In the genomic region with DNA sequence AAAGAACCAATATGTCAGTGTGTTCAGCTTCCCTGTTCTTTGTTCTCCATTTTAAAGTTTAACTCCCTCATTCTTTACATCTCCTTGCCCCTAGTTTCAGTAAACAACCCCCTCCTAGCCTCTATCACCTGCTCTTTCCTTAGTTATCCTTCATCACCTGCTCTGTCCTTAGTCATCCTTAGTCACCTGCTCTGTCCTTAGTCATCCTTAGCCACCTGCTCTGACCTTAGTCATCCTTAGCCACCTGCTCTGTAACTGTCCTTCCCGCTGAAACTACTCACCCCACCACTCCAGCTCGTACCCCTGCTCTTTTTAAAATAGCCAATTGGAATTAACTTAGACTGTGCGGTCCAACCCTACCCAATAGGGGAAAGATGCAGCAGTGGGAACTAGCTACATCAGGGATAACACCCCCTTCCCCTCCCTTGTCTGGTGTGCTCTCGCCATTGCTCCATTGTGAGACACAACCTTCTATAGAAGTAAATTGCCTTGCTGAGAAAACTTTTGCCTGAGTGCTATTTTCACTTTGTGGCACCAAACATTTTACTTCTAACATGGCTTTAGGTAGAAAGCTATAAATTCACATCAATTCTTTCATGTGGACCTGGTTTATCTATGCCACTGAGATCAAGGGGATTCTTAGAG, we compare ENCODE assay signal across 19 cellular contexts. TPM values are rescaled to one million over a fixed set of nuclear protein-coding genes. Genes with fewer than 3 reads are reported as not detected.
DNase-seq lines count a peak whose midpoint lies in the region; FAIRE-seq and TF ChIP-seq lines count a peak whose summit lies in the region.
"Had no signal": no experiment of that assay in that cellular context is flagged by ENCODE, and none has a peak within 500 bp of the region (broad histone marks: within the 10 kb centered on the region; RNA-seq: fewer than 3 reads in every experiment).

No MANE protein-coding gene starts in this region.

- H2BK5ac ChIP-seq in neuronal stem cell (ENCODE audit: low read length) = no peak overlapping the region

- POLR2A ChIA-PET in HEK293 (lab: Yijun Ruan, JAX) = no interaction called here
- POLR2A ChIA-PET in A673 (lab: Charles Lee; ENCODE audit: low non-redundant PET) = no interaction called here

- DNase-seq in RKO (ENCODE audit: low spot score) (peak; percentile 35), bronchial epithelial cell (ENCODE audit: low read depth) (peak; percentile 21), neuronal stem cell (ENCODE audit: low spot score) (no peak), A673 (ENCODE audit: low spot score) (no peak), sigmoid colon (no peak), Peyer's patch (no peak)
- DNase-seq: CD8-positive, alpha-beta T cell; COR-L47; DMS153; GF-D8; GM23248; H7 had no signal

- H2BK12ac ChIP-seq in neuronal stem cell (ENCODE audit: low read length) = no peak overlapping the region

- no peak overlapping the region for H3K4me2 ChIP-seq in neuronal stem cell (ENCODE audit: insufficient read depth, low read length, poor library complexity, severe bottlenecking)
- H3K4me2 ChIP-seq: KMS-11 had no signal

- no peaks in the 10 kb centered on the region for H3K9me3 ChIP-seq in HEK293 (ENCODE audit: control insufficient read depth, insufficient read depth, low read depth, low read length)
- H3K9me3 ChIP-seq in neuronal stem cell (replicated peaks in 1 of 2; ENCODE audit: control insufficient read depth in 2 of 2, insufficient read depth in 1 of 2, low read depth in 1 of 2, low read length in 2 of 2) = peaks cover 0 to 26% of the 10 kb centered on the region in 2 donors
- H3K9me3 ChIP-seq in A673 (ENCODE audit: low read depth, low read length, poor library complexity, severe bottlenecking) = peaks cover 11% of the 10 kb centered on the region
- peaks cover 0 to 6% (median 3%) of the 10 kb centered on the region in 4 donors for H3K9me3 ChIP-seq in sigmoid colon
- H3K9me3 ChIP-seq in Peyer's patch = no peaks in the 10 kb centered on the region

- no peak overlapping the region for H2AFZ ChIP-seq in neuronal stem cell (ENCODE audit: low read length)
- H2AFZ ChIP-seq: GM23248 had no signal

- no peak overlapping the region for H3K14ac ChIP-seq in neuronal stem cell (ENCODE audit: low read length)

- H3K4me1 ChIP-seq in HEK293 (ENCODE audit: control insufficient read depth, insufficient read depth, low read length) (no peaks in the 10 kb centered on the region), neuronal stem cell (ENCODE audit: control insufficient read depth in 2 of 2, insufficient read depth in 1 of 2, low read depth in 1 of 2, low read length in 2 of 2) (peaks cover 3 to 4% of the 10 kb centered on the region in 2 donors), A673 (ENCODE audit: insufficient read depth, low read length, poor library complexity, severe bottlenecking) (peaks cover 16% of the 10 kb centered on the region), sigmoid colon (peaks cover 0 to 15% (median 6%) of the 10 kb centered on the region in 4 donors), Peyer's patch (no peaks in the 10 kb centered on the region)

- BruUV-seq in A673 (replicated peaks; lab: Mats Ljungman, UMichigan) = no TSS peak

- WGBS in neuronal stem cell (ENCODE audit: extremely low coverage in 2 of 2, insufficient read length in 2 of 2, insufficient replicate concordance in 1 of 2), 2 donors = no CpG with 5 or more reads among the region's 4 CpGs
- 90 to 94% methylated on average over 4 of the region's 4 CpGs for WGBS in sigmoid colon, 2 donors

- H3K4me3 ChIP-seq in HEK293 (ENCODE audit: low read depth, low read length) (no peak overlapping the region), bronchial epithelial cell (ENCODE audit: low read depth, low read length) (no peak overlapping the region), neuronal stem cell (ENCODE audit: low read length in 2 of 2) (no peak overlapping the region), A673 (ENCODE audit: low read depth, low read length, poor library complexity, severe bottlenecking) (no peak overlapping the region), sigmoid colon (no peak overlapping the region), Peyer's patch (no peak overlapping the region)
- H3K4me3 ChIP-seq: GM23248 had no signal

- TF ChIP-seq EP300 in sigmoid colon (IDR thresholded peaks at IDR 0.05) = no peak

- H3K27me3 ChIP-seq in bronchial epithelial cell (ENCODE audit: control insufficient read depth, insufficient read depth, low read length) = no peaks in the 10 kb centered on the region
- no peaks in the 10 kb centered on the region for H3K27me3 ChIP-seq in neuronal stem cell (ENCODE audit: control insufficient read depth in 3 of 3, insufficient read depth in 3 of 3, low read depth in 1 of 3, low read length in 3 of 3)
- no peaks in the 10 kb centered on the region for H3K27me3 ChIP-seq in A673 (replicated peaks; ENCODE audit: insufficient read depth, low read depth, low read length, poor library complexity)
- no peaks in the 10 kb centered on the region for H3K27me3 ChIP-seq in sigmoid colon
- H3K27me3 ChIP-seq in Peyer's patch = no peaks in the 10 kb centered on the region

- H3K27ac ChIP-seq in HEK293 (ENCODE audit: extremely low read depth, low read depth, low read length) (no peak overlapping the region), neuronal stem cell (replicated peaks; ENCODE audit: low read length) (no peak overlapping the region), A673 (ENCODE audit: low read depth, low read length, poor library complexity, severe bottlenecking) (no peak overlapping the region), sigmoid colon (no peak overlapping the region), Peyer's patch (no peak overlapping the region)
- H3K27ac ChIP-seq: GM23248, KMS-11 had no signal

- CTCF ChIA-PET in HEK293 (lab: Yijun Ruan, JAX) (no interaction called here), A673 (lab: Charles Lee) (no interaction called here)

- TF ChIP-seq POLR2A in sigmoid colon (IDR thresholded peaks at IDR 0.05) = no peak
- TF ChIP-seq POLR2A in Peyer's patch (IDR thresholded peaks at IDR 0.05) = no peak

- H3K36me3 ChIP-seq in HEK293 (ENCODE audit: control insufficient read depth in 2 of 2, insufficient read depth in 1 of 2, low read length in 2 of 2) (no peaks in the 10 kb centered on the region), bronchial epithelial cell (ENCODE audit: control insufficient read depth, insufficient read depth, low read length) (no peaks in the 10 kb centered on the region), neuronal stem cell (replicated peaks in 1 of 2; ENCODE audit: control insufficient read depth in 2 of 2, insufficient read depth in 2 of 2, low read length in 2 of 2) (no peaks in the 10 kb centered on the region), A673 (ENCODE audit: insufficient read depth, low read length, poor library complexity, severe bottlenecking) (no peaks in the 10 kb centered on the region), sigmoid colon (no peaks in the 10 kb centered on the region), Peyer's patch (no peaks in the 10 kb centered on the region)

- H4K91ac ChIP-seq in neuronal stem cell (ENCODE audit: low read depth, low read length, poor library complexity) = no peak overlapping the region

- H3K9ac ChIP-seq in neuronal stem cell (ENCODE audit: low read depth, low read length, poor library complexity) = no peak overlapping the region
- H3K9ac ChIP-seq: GM23248, KMS-11 had no signal

- no peak overlapping the region for H2BK15ac ChIP-seq in neuronal stem cell (ENCODE audit: low read length)

- H3K4ac ChIP-seq in neuronal stem cell (ENCODE audit: low read length) = no peak overlapping the region

- peak overlapping the region; percentile 20 for H4K8ac ChIP-seq in neuronal stem cell (ENCODE audit: low read depth, low read length)

- no peak overlapping the region for H3K18ac ChIP-seq in neuronal stem cell (ENCODE audit: low read length)

- H3K79me1 ChIP-seq in neuronal stem cell (ENCODE audit: low read depth, low read length) = no peaks in the 10 kb centered on the region

- H2AK5ac ChIP-seq in neuronal stem cell (ENCODE audit: low read depth, low read length) = no peak overlapping the region

- no peak for FAIRE-seq in bronchial epithelial cell (lab: Jason Lieb, UNC)
- FAIRE-seq: D721Med, HepG2, HTR-8/SVneo had no signal

- no peak for TF ChIP-seq CTCF in HEK293 (tag by site-specific recombination; IDR thresholded peaks at IDR 0.05)
- TF ChIP-seq CTCF in bronchial epithelial cell (IDR thresholded peaks at IDR 0.05; ENCODE audit: insufficient read depth, low read length, severe bottlenecking) = no peak
- TF ChIP-seq CTCF in A673 (conservative IDR thresholded peaks at IDR 0.05; ENCODE audit: low read depth, low read length) = no peak
- no peak for TF ChIP-seq CTCF in sigmoid colon (IDR thresholded peaks at IDR 0.05)
- no peak for TF ChIP-seq CTCF in Peyer's patch (IDR thresholded peaks at IDR 0.05)

- H2BK120ac ChIP-seq in neuronal stem cell (ENCODE audit: low read depth, low read length) = no peak overlapping the region

- intact Hi-C loops in A673 (cut with micrococcal nuclease; ENCODE audit: unreplicated experiment) = no loop called here
- intact Hi-C loops in sigmoid colon (cut with DNase I) = no loop called here

- H3K23ac ChIP-seq in neuronal stem cell (ENCODE audit: low read depth, low read length, poor library complexity) = no peak overlapping the region

TF ChIP-seq in HEK293, 187 proteins besides CTCF, POLR2A, EP300 and RAD21 (continues in another document):
- peak; percentile 81; the same call in 1 of the 2 replicates for TF ChIP-seq TRIM28 (IDR thresholded peaks at IDR 0.05; ENCODE audit: borderline replicate concordance, low read length)

RNA-seq across cellular contexts. Expression of gene EDNRB, which starts 16.2 kb away (rescaled TPM):
- total RNA-seq in bronchial epithelial cell (1.1 TPM in 1 of 2 replicates, not detected in the other), A673 (2021) (0.07 and 0.13 TPM in 2 replicates), sigmoid colon (10 to 100 TPM; 14.9 to 17.6 (median 16.8) TPM), Peyer's patch (10 to 100 TPM in 2 of 4 donors, 1 to 10 TPM in 2; 7.7 to 21.5 (median 12.2) TPM)
- 2.1 TPM for polyA plus RNA-seq in neuronal stem cell (2013, experiment 1 of 2)
- polyA plus RNA-seq in neuronal stem cell (2013, experiment 2 of 2) = 2.3 TPM
- 1 to 10 TPM; 1.6 to 6.9 (median 1.8) TPM for polyA plus RNA-seq in sigmoid colon
- total RNA-seq: A172; CD8-positive, alpha-beta T cell; HepG2 had no signal
- polyA plus RNA-seq: BJ, HepG2 had no signal

Comparison
In these comparisons a context has a peak if more than half of its experiments do, and no peak if none do; other contexts are left out.
1. DNase-seq: peak in RKO (single experiment) and bronchial epithelial cell (single experiment); none in neuronal stem cell (single experiment), A673 (single experiment), sigmoid colon (single experiment) and Peyer's patch (0 of 3).